24 cellular contexts compared by ENCODE assay signal in the genomic region with DNA sequence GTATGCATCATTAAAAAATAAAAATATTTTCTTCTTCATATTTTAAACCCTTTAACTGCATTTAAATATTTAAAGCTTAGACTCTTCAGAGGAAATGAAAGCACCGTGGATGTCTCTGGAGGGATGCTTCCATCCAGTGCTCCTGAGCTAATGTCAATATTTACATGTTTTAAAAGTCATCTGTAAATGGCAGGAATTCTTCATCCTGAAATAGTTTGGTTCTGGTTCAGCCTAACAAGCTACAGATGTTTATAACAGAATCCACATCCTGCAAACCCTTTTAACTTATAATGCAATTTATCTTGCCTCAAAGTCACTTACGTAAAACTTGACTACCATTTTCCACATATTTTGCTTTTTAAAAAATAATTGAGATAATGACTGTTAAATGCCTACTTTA.
"Had no signal": no experiment of that assay in that cellular context is flagged by ENCODE, and none has a peak within 500 bp of the region (broad histone marks: within the 10 kb centered on the region; RNA-seq: fewer than 3 reads in every experiment).

No MANE protein-coding gene starts in this region.

- ATAC-seq: activated CD4-positive, CD25-positive, alpha-beta regulatory T cell treated with anti-CD3 and anti-CD28 coated beads, Interleukin-2, amount 50 U/mL, for 24 hours; mucosa of descending colon; natural killer cell treated with Interleukin-12 subunit alpha and Interleukin-12 subunit beta and Interleukin-15 and Interleukin-18, amount 100 ng/mL, for 72 hours; right cardiac atrium had no signal

- DNase-seq: activated CD4-positive, alpha-beta T cell treated with anti-CD3 and anti-CD28 coated beads for 48 hours; activated CD4-positive, alpha-beta T cell treated with anti-CD3 and anti-CD28 coated beads, Interleukin-2, amount 50 U/mL, for 48 hours; activated CD8-positive, alpha-beta memory T cell treated with anti-CD3 and anti-CD28 coated beads for 24 hours; activated effector memory CD4-positive, alpha-beta T cell treated with Interleukin-2 at 50 U/mL for 16 hours; activated naive CD4-positive, alpha-beta T cell treated with anti-CD3 and anti-CD28 coated beads for 36 hours; activated naive CD8-positive, alpha-beta T cell treated with anti-CD3 and anti-CD28 coated beads, Interleukin-2, amount 10 ng/mL, durations not matched to agents 7 days and 5 days; amygdala; colonic mucosa; dorsolateral prefrontal cortex; effector memory CD4-positive, alpha-beta T cell; erythroblast; foreskin melanocyte; islet precursor cell; left ventricle myocardium inferior; mucosa of descending colon; right cardiac atrium; stimulated activated CD4-positive, alpha-beta T cell treated with anti-CD3 and anti-CD28 coated beads, Interleukin-4, amount 100 ng/mL, for 1 hour; SW 1271; T-helper 9 cell; trophoblast cell; uterus; WERI-Rb-1 had no signal
